13 cellular contexts compared by ENCODE assay signal in genomic region chr5:173237821-173238220, GRCh38. TPM values are rescaled to one million over a fixed set of nuclear protein-coding genes. Genes with fewer than 3 reads are reported as not detected.
A peak's percentile ranks its signal among the peaks of the same experiment; 100 is the strongest.
DNase-seq lines count a peak whose midpoint lies in the region; ATAC-seq and TF ChIP-seq lines count a peak whose summit lies in the region.
"Had no signal": no experiment of that assay in that cellular context is flagged by ENCODE, and none has a peak within 500 bp of the region (broad histone marks: within the 10 kb centered on the region; RNA-seq: fewer than 3 reads in every experiment).

No MANE protein-coding gene starts in this region.

- H3K4me3 ChIP-seq in heart right ventricle (peak overlapping the region; percentile 21 to 51 (median 42)), right lobe of liver (no peak overlapping the region), stomach smooth muscle (ENCODE audit: low read length in 2 of 2) (peak overlapping the region; percentile 35 to 58)
- H3K4me3 ChIP-seq: PC-9 had no signal

- H3K4me1 ChIP-seq in heart right ventricle (peaks cover 3 to 62% (median 33%) of the 10 kb centered on the region in 9 donors), right lobe of liver (peaks cover 0 to 13% (median 0%) of the 10 kb centered on the region in 4 donors), stomach smooth muscle (ENCODE audit: control insufficient read depth, insufficient read depth, low read length) (peaks cover 28% of the 10 kb centered on the region)

- DNase-seq in heart right ventricle (no peak), cardiac septum (ENCODE audit: low spot score) (no peak), T-helper 17 cell (no peak), right lobe of liver (no peak), NCI-H748 (lab: John Stamatoyannopoulos, UW; ENCODE audit: unreplicated experiment) (no peak), CD1c-positive myeloid dendritic cell (ENCODE audit: extremely low spot score) (no peak)
- DNase-seq: activated CD8-positive, alpha-beta memory T cell treated with anti-CD3 and anti-CD28 coated beads, Interleukin-2, amount 50 U/mL, for 48 hours; brain microvascular endothelial cell; PC-9 had no signal

- peak overlapping the region; percentile 31 for H3K4me3 Mint-ChIP-seq in T-helper 17 cell
- H3K4me3 Mint-ChIP-seq: stimulated activated memory B cell treated with anti-CD40 and anti-IgM and Interleukin-4, amounts not matched to agents 10 μg/mL and 1 μg/mL and 100 μg/mL, for 72 hours had no signal

- no peak for TF ChIP-seq POLR2A in right lobe of liver (IDR thresholded peaks at IDR 0.05)

- no peak overlapping the region for H3K27ac Mint-ChIP-seq in T-helper 17 cell
- H3K27ac Mint-ChIP-seq: stimulated activated memory B cell treated with anti-CD40 and anti-IgM and Interleukin-4, amounts not matched to agents 10 μg/mL and 1 μg/mL and 100 μg/mL, for 72 hours had no signal

- H3K27ac ChIP-seq in heart right ventricle (peak overlapping the region; percentile 70 to 94 (median 89)), right lobe of liver (no peak overlapping the region), stomach smooth muscle (ENCODE audit: low read length) (no peak overlapping the region)
- H3K27ac ChIP-seq: brain microvascular endothelial cell, PC-9 had no signal

- 7 to 12% methylated on average over 9 of the region's 9 CpGs for WGBS in heart right ventricle, 2 donors
- WGBS in right lobe of liver (ENCODE audit: insufficient coverage, low coverage, low lambda C conversion rate, missing lambda C conversion rate), result 4% methylated on average over 9 of the region's 9 CpGs

- H3K9ac ChIP-seq in stomach smooth muscle (ENCODE audit: low read length in 2 of 2), result no peak overlapping the region

- H3K9me3 ChIP-seq in heart right ventricle, result no peaks in the 10 kb centered on the region
- H3K9me3 ChIP-seq in T-helper 17 cell (ENCODE audit: control insufficient read depth, low read length, poor library complexity, severe bottlenecking), result no peaks in the 10 kb centered on the region
- no peaks in the 10 kb centered on the region for H3K9me3 ChIP-seq in right lobe of liver
- H3K9me3 ChIP-seq in stomach smooth muscle (ENCODE audit: control insufficient read depth in 2 of 2, low read length in 2 of 2), result no peaks in the 10 kb centered on the region

- H3K27me3 ChIP-seq in heart right ventricle (peaks cover 17 to 100% (median 96%) of the 10 kb centered on the region in 7 donors), right lobe of liver (peaks cover 4 to 54% of the 10 kb centered on the region in 2 donors), stomach smooth muscle (ENCODE audit: control insufficient read depth in 1 of 2, insufficient read depth in 2 of 2, low read length in 2 of 2) (peaks cover 75 to 79% of the 10 kb centered on the region in 2 donors)

- peaks cover 100% of the 10 kb centered on the region for H3K27me3 Mint-ChIP-seq in T-helper 17 cell

- intact Hi-C loops in heart right ventricle (cut with DNase I), result loop anchor here in 1 of 10 donors (10.0 kb wide), 1 partner anchor 73 kb away; no protein-coding TSS in a partner anchor
- intact Hi-C loops in cardiac septum (cut with DNase I), result no loop called here
- intact Hi-C loops in right lobe of liver (cut with DNase I), result no loop called here

- peaks cover 38% of the 10 kb centered on the region for H3K4me1 Mint-ChIP-seq in T-helper 17 cell

- H3K36me3 ChIP-seq in heart right ventricle (peaks cover 0 to 5% (median 0%) of the 10 kb centered on the region in 9 donors), right lobe of liver (no peaks in the 10 kb centered on the region), stomach smooth muscle (ENCODE audit: control insufficient read depth in 2 of 2, insufficient read depth in 2 of 2, low read length in 2 of 2) (no peaks in the 10 kb centered on the region)
- H3K36me3 ChIP-seq: brain microvascular endothelial cell had no signal

- no peak for TF ChIP-seq CTCF in heart right ventricle (IDR thresholded peaks at IDR 0.05)
- TF ChIP-seq CTCF in right lobe of liver (IDR thresholded peaks at IDR 0.05), result no peak

- no peak for ATAC-seq in heart right ventricle
- ATAC-seq in T-helper 17 cell, result no peak
- ATAC-seq in right lobe of liver, result peak in 3 of 4 donors; percentile 29 to 37 (median 29)
- ATAC-seq in GM18867 (IDR thresholded peaks at IDR 0.05; ENCODE audit: unreplicated experiment), result no peak
- ATAC-seq: stimulated activated memory B cell treated with anti-CD40 and anti-IgM and Interleukin-4, amounts not matched to agents 10 μg/mL and 1 μg/mL and 100 μg/mL, for 72 hours had no signal

- H3K36me3 Mint-ChIP-seq in T-helper 17 cell (ENCODE audit: low read depth), result peaks cover 13% of the 10 kb centered on the region
- H3K36me3 Mint-ChIP-seq: stimulated activated memory B cell treated with anti-CD40 and anti-IgM and Interleukin-4, amounts not matched to agents 10 μg/mL and 1 μg/mL and 100 μg/mL, for 72 hours had no signal

RNA-seq across cellular contexts. Expression of gene NKX2-5, which starts 2.8 kb away (rescaled TPM):
- total RNA-seq in heart right ventricle (100 to 1,000 TPM; 137 to 295 (median 192) TPM), cardiac septum (157 TPM), T-helper 17 cell (not detected), right lobe of liver (not detected)
- 100 to 1,000 TPM in 1 of 2 donors, 10 to 100 TPM in 1; 69.1 to 274 TPM for polyA plus RNA-seq in heart right ventricle
- total RNA-seq: M059J had no signal

Comparison
In these comparisons a context has a peak if more than half of its experiments do, and no peak if none do; other contexts are left out.
1. ATAC-seq: peak in right lobe of liver (3 of 4); none in heart right ventricle (0 of 8), T-helper 17 cell (single experiment) and GM18867 (single experiment).
2. H3K27ac ChIP-seq: peak in heart right ventricle (10 of 10); none in right lobe of liver (0 of 3) and stomach smooth muscle (single experiment).
3. H3K4me3 ChIP-seq: peak in heart right ventricle (10 of 10) and stomach smooth muscle (2 of 2); none in right lobe of liver (0 of 3).
4. RNA of gene NKX2-5, which starts 2.8 kb away (total RNA-seq): 137 to 295 TPM in heart right ventricle and 157 TPM in cardiac septum (single experiment); not detected in T-helper 17 cell and not detected in right lobe of liver; every median in the first group is over 100 times any median in the second.